ENCODE assay signal across 8 cellular contexts in the genomic region with DNA sequence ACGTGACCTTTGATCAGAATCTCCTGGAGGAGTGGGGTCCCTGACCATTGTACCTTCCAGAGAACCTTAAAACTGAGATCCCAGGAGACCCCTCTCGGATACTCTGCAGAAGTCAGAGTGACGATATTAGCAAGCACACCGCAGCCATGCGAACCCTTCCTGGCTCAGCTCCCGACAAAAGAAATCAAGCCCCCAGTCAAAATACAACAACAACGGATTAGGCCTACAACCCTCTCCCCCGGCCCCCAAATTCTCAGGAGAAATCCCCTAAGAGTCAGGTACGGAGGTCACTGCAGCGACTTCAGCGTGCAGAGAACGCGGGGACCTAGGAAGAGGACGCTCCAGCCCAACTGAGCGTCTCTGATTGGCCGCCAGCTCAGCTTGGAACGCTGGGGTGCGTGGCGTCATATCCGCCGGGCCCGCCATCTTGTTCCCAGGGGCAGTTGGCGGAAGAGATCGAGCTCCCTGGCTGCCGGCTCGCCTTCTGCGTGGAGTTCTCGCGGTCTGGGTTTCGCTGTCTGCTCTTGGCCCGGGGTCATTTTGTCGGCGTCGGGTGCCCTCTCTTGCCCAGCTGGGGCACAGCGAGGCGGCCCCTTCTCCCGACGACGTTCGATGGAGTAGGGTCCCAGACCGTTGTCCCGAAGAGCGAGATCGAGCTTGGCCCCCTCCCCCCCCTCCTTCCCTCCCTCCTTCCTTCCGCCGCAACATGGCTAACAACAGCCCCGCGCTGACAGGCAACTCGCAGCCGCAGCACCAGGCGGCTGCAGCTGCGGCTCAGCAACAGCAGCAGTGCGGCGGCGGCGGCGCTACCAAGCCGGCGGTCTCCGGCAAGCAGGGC. TPM values are rescaled to one million over a fixed set of nuclear protein-coding genes. Genes with fewer than 3 reads are reported as not detected.
A peak's percentile ranks its signal among the peaks of the same experiment; 100 is the strongest.
DNase-seq lines count a peak whose midpoint lies in the region; ATAC-seq and TF ChIP-seq lines count a peak whose summit lies in the region.

A gene with protein sequence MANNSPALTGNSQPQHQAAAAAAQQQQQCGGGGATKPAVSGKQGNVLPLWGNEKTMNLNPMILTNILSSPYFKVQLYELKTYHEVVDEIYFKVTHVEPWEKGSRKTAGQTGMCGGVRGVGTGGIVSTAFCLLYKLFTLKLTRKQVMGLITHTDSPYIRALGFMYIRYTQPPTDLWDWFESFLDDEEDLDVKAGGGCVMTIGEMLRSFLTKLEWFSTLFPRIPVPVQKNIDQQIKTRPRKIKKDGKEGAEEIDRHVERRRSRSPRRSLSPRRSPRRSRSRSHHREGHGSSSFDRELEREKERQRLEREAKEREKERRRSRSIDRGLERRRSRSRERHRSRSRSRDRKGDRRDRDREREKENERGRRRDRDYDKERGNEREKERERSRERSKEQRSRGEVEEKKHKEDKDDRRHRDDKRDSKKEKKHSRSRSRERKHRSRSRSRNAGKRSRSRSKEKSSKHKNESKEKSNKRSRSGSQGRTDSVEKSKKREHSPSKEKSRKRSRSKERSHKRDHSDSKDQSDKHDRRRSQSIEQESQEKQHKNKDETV (plus strand): TSS at position 425 of the 838 bp plus-strand sequence. CDS start 282 bp downstream, at position 707.

- no peaks in the 10 kb centered on the region for H3K9me3 Mint-ChIP-seq in chondrocyte (ENCODE audit: low read depth)

- H3K27me3 Mint-ChIP-seq in chondrocyte (ENCODE audit: low read depth) = no peaks in the 10 kb centered on the region

- ATAC-seq in GM19035 (IDR thresholded peaks at IDR 0.05; ENCODE audit: unreplicated experiment) = peak; percentile 95
- peak; percentile 93 for ATAC-seq in HG03354 (IDR thresholded peaks at IDR 0.05; ENCODE audit: poor library complexity, severe bottlenecking, unreplicated experiment)

- peaks cover 10% of the 10 kb centered on the region for H3K36me3 Mint-ChIP-seq in chondrocyte (ENCODE audit: low read depth)

- TF ChIP-seq CTCF in AG10803 (conservative IDR thresholded peaks at IDR 0.05; ENCODE audit: low read length) = no peak
- no peak for TF ChIP-seq CTCF in chondrocyte (IDR thresholded peaks at IDR 0.05)

- peak within 1 kb of the TSS; percentile 86 for H3K4me3 ChIP-seq in AG10803 (ENCODE audit: low read length)

- peak within 1 kb of the TSS; percentile 96 for H3K4me3 Mint-ChIP-seq in chondrocyte (ENCODE audit: unreplicated experiment)

- DNase-seq in AG10803 (ENCODE audit: low read depth) (peak; percentile 87), NCI-H510A (lab: John Stamatoyannopoulos, UW) (peak; percentile 89), chondrocyte (ENCODE audit: low spot score) (peak; percentile 96), kidney glomerular epithelial cell (lab: John Stamatoyannopoulos, UW) (peak; percentile 75)
- peak; percentile 85 to 88 for DNase-seq in activated CD4-positive, alpha-beta T cell treated with anti-CD3 and anti-CD28 coated beads for 24 hours (ENCODE audit: low read depth in 2 of 2)
- peak; percentile 74 to 79 for DNase-seq in stimulated activated CD4-positive, alpha-beta T cell treated with anti-CD3 and anti-CD28 coated beads, Interleukin-1b, Interleukin-23, amount 100 ng/mL, for 1 hour (ENCODE audit: low read depth in 2 of 2)

- H3K4me1 Mint-ChIP-seq in chondrocyte (ENCODE audit: low read depth) = peaks cover 34% of the 10 kb centered on the region

- H3K27ac Mint-ChIP-seq in chondrocyte (ENCODE audit: unreplicated experiment) = peak within 1 kb of the TSS; percentile 96

RNA-seq across cellular contexts. Expression of the gene that starts here (rescaled TPM):
- total RNA-seq in chondrocyte = 25.3 to 31.0 TPM (median 25.4 TPM) in 3 replicates

Comparison
In these comparisons a context has a peak if more than half of its experiments do, and no peak if none do; other contexts are left out.
1. Peak in every context shown above with its lines: DNase-seq, ATAC-seq and H3K4me3 ChIP-seq.